In genomic region chr12:76081909-76082308, GRCh38 we compare ENCODE assay signal across 12 cellular contexts. TPM values are rescaled to one million over a fixed set of nuclear protein-coding genes. Genes with fewer than 3 reads are reported as not detected.
DNase-seq lines count a peak whose midpoint lies in the region; ATAC-seq, FAIRE-seq and TF ChIP-seq lines count a peak whose summit lies in the region.
"Had no signal": no experiment of that assay in that cellular context is flagged by ENCODE, and none has a peak within 500 bp of the region (broad histone marks: within the 10 kb centered on the region; RNA-seq: fewer than 3 reads in every experiment).

No MANE protein-coding gene starts in this region.

- H3K4me3 Mint-ChIP-seq in activated CD4-positive, alpha-beta memory T cell treated with anti-CD3 and anti-CD28 coated beads, Interleukin-2, amount 10 ng/mL, durations not matched to agents 7 days and 5 days = peak overlapping the region; percentile 0

- CTCF ChIA-PET in activated CD4-positive, alpha-beta memory T cell treated with anti-CD3 and anti-CD28 coated beads, Interleukin-2, amount 10 ng/mL, durations not matched to agents 7 days and 5 days (lab: Charles Lee) = interaction anchor here (0.7 to 1.5 kb wide), 3 partner anchors 49 to 555 kb away, joined by 3 to 4 read pairs (median 4); no protein-coding TSS in a partner anchor

- H3K27ac Mint-ChIP-seq in activated CD4-positive, alpha-beta memory T cell treated with anti-CD3 and anti-CD28 coated beads, Interleukin-2, amount 10 ng/mL, durations not matched to agents 7 days and 5 days = no peak overlapping the region

- H3K36me3 Mint-ChIP-seq in activated CD4-positive, alpha-beta memory T cell treated with anti-CD3 and anti-CD28 coated beads, Interleukin-2, amount 10 ng/mL, durations not matched to agents 7 days and 5 days (ENCODE audit: low read depth) = peaks cover 38% of the 10 kb centered on the region

- H2AFZ ChIP-seq in ACC112 (ENCODE audit: low read length, unreplicated experiment) (no peak overlapping the region), keratinocyte (ENCODE audit: control insufficient read depth, low read length) (no peak overlapping the region)

- in situ Hi-C loops in GM13976 (cut with MboI; ENCODE audit: low sequenced_read_pairs, unreplicated experiment) = loop anchor here (25.0 kb wide), 2 partner anchors 255 to 705 kb away; partner anchors contain the start of gene BBS10

- TF ChIP-seq CTCF in GM12865 (IDR thresholded peaks at IDR 0.05; ENCODE audit: insufficient read depth, low read depth, low read length, missing control alignments) (no peak), keratinocyte (optimal IDR thresholded peaks at IDR 0.05 in 1 of 3, IDR thresholded peaks at IDR 0.05 in 1 of 3, conservative IDR thresholded peaks at IDR 0.05 in 1 of 3; ENCODE audit: extremely low read depth in 1 of 3, insufficient read depth in 2 of 3, low read length in 3 of 3) (no peak), GM13976 (IDR thresholded peaks at IDR 0.05; ENCODE audit: borderline replicate concordance, control extremely low read depth, extremely low read depth, insufficient read depth, missing control alignments) (no peak)

- ATAC-seq in HG02981 (IDR thresholded peaks at IDR 0.05; ENCODE audit: unreplicated experiment) (no peak), GM19023 (IDR thresholded peaks at IDR 0.05; ENCODE audit: unreplicated experiment) (no peak)
- ATAC-seq: gastroesophageal sphincter, sciatic nerve had no signal

- H3K36me3 ChIP-seq in ACC112 (ENCODE audit: insufficient read depth, low read length) (peaks cover 26% of the 10 kb centered on the region), keratinocyte (ENCODE audit: control insufficient read depth in 2 of 2, extremely low read depth in 1 of 2, insufficient read depth in 2 of 2, low read length in 2 of 2) (peaks cover 2 to 8% of the 10 kb centered on the region in 2 experiments)

- FAIRE-seq in keratinocyte (lab: Jason Lieb, UNC) = no peak
- FAIRE-seq: GM12891 had no signal

- peaks cover 4% of the 10 kb centered on the region for H4K20me1 ChIP-seq in keratinocyte (ENCODE audit: control insufficient read depth, extremely low read depth, insufficient read depth, low read length)

- no peaks in the 10 kb centered on the region for H3K27me3 Mint-ChIP-seq in activated CD4-positive, alpha-beta memory T cell treated with anti-CD3 and anti-CD28 coated beads, Interleukin-2, amount 10 ng/mL, durations not matched to agents 7 days and 5 days

- H3K4me1 ChIP-seq in ACC112 (ENCODE audit: control insufficient read depth, insufficient read depth, low read length, unreplicated experiment) = peaks cover 39% of the 10 kb centered on the region
- peaks cover 34% of the 10 kb centered on the region for H3K4me1 ChIP-seq in keratinocyte (ENCODE audit: control insufficient read depth, extremely low read depth, insufficient read depth, low read length)

- no peaks in the 10 kb centered on the region for H3K9me1 ChIP-seq in keratinocyte (ENCODE audit: control insufficient read depth, extremely low read depth, insufficient read depth, low read length)

- H3K4me2 ChIP-seq in keratinocyte (ENCODE audit: control insufficient read depth, extremely low read depth, insufficient read depth, low read depth, low read length) = peak overlapping the region; percentile 92

- H3K4me1 Mint-ChIP-seq in activated CD4-positive, alpha-beta memory T cell treated with anti-CD3 and anti-CD28 coated beads, Interleukin-2, amount 10 ng/mL, durations not matched to agents 7 days and 5 days = peaks cover 68% of the 10 kb centered on the region

- H3K9me3 Mint-ChIP-seq in activated CD4-positive, alpha-beta memory T cell treated with anti-CD3 and anti-CD28 coated beads, Interleukin-2, amount 10 ng/mL, durations not matched to agents 7 days and 5 days = peaks cover 5% of the 10 kb centered on the region

- peaks cover 73% of the 10 kb centered on the region for H3K79me2 ChIP-seq in ACC112 (ENCODE audit: control insufficient read depth, insufficient read depth, low read length, unreplicated experiment)
- peaks cover 75% of the 10 kb centered on the region for H3K79me2 ChIP-seq in keratinocyte (ENCODE audit: control insufficient read depth, insufficient read depth, low read length)

- H3K9ac ChIP-seq in keratinocyte (ENCODE audit: control insufficient read depth, extremely low read depth, insufficient read depth, low read length) = no peak overlapping the region

- no peak for DNase-seq in GM12865 (ENCODE audit: low read depth)
- no peak for DNase-seq in activated CD4-positive, alpha-beta memory T cell treated with anti-CD3 and anti-CD28 coated beads, Interleukin-2, amount 10 ng/mL, durations not matched to agents 7 days and 5 days
- DNase-seq in keratinocyte (ENCODE audit: low read depth, low spot score) = no peak
- DNase-seq in GM13976 (ENCODE audit: low spot score) = no peak
- DNase-seq in activated CD8-positive, alpha-beta memory T cell treated with anti-CD3 and anti-CD28 coated beads, Interleukin-2, amount 50 U/mL, for 4 hours = no peak
- DNase-seq: NCI-H345 had no signal

- H3K9me3 ChIP-seq in keratinocyte (ENCODE audit: control insufficient read depth, low read depth, low read length) = no peaks in the 10 kb centered on the region

- H3K27ac ChIP-seq in ACC112 (ENCODE audit: low read depth, low read length) (0 out of 2 replicates have a peak overlapping the region, but pooled peaks have one; percentile 16), keratinocyte (ENCODE audit: control insufficient read depth, insufficient read depth, low read length) (no peak overlapping the region)

- H3K4me3 ChIP-seq in ACC112 (ENCODE audit: low read depth, low read length) (peak overlapping the region; percentile 96), GM12865 (ENCODE audit: low read depth, low read length) (peak overlapping the region; percentile 71), keratinocyte (ENCODE audit: control insufficient read depth in 2 of 3, extremely low read depth in 1 of 3, insufficient read depth in 2 of 3, low read depth in 1 of 3, low read length in 3 of 3) (peak overlapping the region in 2 of 3 experiments; percentile 11 to 83)
- H3K4me3 ChIP-seq: gastroesophageal sphincter had no signal

- H3K27me3 ChIP-seq in ACC112 (ENCODE audit: insufficient read depth, low read length) = no peaks in the 10 kb centered on the region
- H3K27me3 ChIP-seq in keratinocyte (ENCODE audit: control insufficient read depth, extremely low read depth, insufficient read depth, low read length) = no peaks in the 10 kb centered on the region
- H3K27me3 ChIP-seq: gastroesophageal sphincter had no signal

- dilution Hi-C loops in keratinocyte (cut with MboI; ENCODE audit: extremely low pct_ligation_motif_present, low sequenced_read_pairs) = no loop called here

- POLR2A ChIA-PET in activated CD4-positive, alpha-beta memory T cell treated with anti-CD3 and anti-CD28 coated beads, Interleukin-2, amount 10 ng/mL, durations not matched to agents 7 days and 5 days (lab: Charles Lee) = interaction anchor here (3.3 to 3.9 kb wide), 2 partner anchors 12 to 571 kb away, joined by 12 to 19 read pairs; partner anchors contain the start of gene KRR1

RNA-seq across cellular contexts. Expression of gene NAP1L1, which starts 2.6 kb away (rescaled TPM):
- 100 to 1,000 TPM; 524 to 558 TPM for total RNA-seq in activated CD4-positive, alpha-beta memory T cell treated with anti-CD3 and anti-CD28 coated beads, Interleukin-2, amount 10 ng/mL, durations not matched to agents 7 days and 5 days
- polyA plus RNA-seq in keratinocyte = 161 to 384 TPM (median 345 TPM) in 3 replicates
- 1,011 TPM for polyA plus RNA-seq in keratinocyte (2011; ENCODE audit: low read depth)
- polyA plus RNA-seq in keratinocyte (2011; cell fraction: cytosol; rRNA removed) = 227 and 300 TPM in 2 replicates
- 112 and 187 TPM in 2 replicates for polyA plus RNA-seq in keratinocyte (2011; cell fraction: nucleus; rRNA removed)
- 344 and 391 TPM in 2 replicates for polyA plus RNA-seq in keratinocyte (2012; ENCODE audit: low replicate concordance)
- 9.8 to 110 TPM (median 43.1 TPM) in 3 replicates for polyA minus RNA-seq in keratinocyte
- polyA minus RNA-seq in keratinocyte (2011; cell fraction: cytosol; rRNA and poly(A)+ RNA removed) = 136 TPM
- 47.4 and 71.4 TPM in 2 replicates for polyA minus RNA-seq in keratinocyte (2011; cell fraction: nucleus; rRNA and poly(A)+ RNA removed)

RNA-seq across cellular contexts. Expression of gene PHLDA1, which starts 50.3 kb away (rescaled TPM):
- 10 to 100 TPM; 42.8 TPM for total RNA-seq in activated CD4-positive, alpha-beta memory T cell treated with anti-CD3 and anti-CD28 coated beads, Interleukin-2, amount 10 ng/mL, durations not matched to agents 7 days and 5 days
- polyA plus RNA-seq in keratinocyte = 107 to 144 TPM (median 118 TPM) in 3 replicates
- 49.0 TPM for polyA plus RNA-seq in keratinocyte (2011; ENCODE audit: low read depth)
- 87.1 and 90.4 TPM in 2 replicates for polyA plus RNA-seq in keratinocyte (2011; cell fraction: cytosol; rRNA removed)
- polyA plus RNA-seq in keratinocyte (2011; cell fraction: nucleus; rRNA removed) = 128 and 137 TPM in 2 replicates
- 113 and 158 TPM in 2 replicates for polyA plus RNA-seq in keratinocyte (2012; ENCODE audit: low replicate concordance)
- polyA minus RNA-seq in keratinocyte = 52.6 to 84.2 TPM (median 78.2 TPM) in 3 replicates
- 201 TPM for polyA minus RNA-seq in keratinocyte (2011; cell fraction: cytosol; rRNA and poly(A)+ RNA removed)
- polyA minus RNA-seq in keratinocyte (2011; cell fraction: nucleus; rRNA and poly(A)+ RNA removed) = 108 and 134 TPM in 2 replicates
